Comparison of ENCODE assay signal across 7 cellular contexts in the genomic region with DNA sequence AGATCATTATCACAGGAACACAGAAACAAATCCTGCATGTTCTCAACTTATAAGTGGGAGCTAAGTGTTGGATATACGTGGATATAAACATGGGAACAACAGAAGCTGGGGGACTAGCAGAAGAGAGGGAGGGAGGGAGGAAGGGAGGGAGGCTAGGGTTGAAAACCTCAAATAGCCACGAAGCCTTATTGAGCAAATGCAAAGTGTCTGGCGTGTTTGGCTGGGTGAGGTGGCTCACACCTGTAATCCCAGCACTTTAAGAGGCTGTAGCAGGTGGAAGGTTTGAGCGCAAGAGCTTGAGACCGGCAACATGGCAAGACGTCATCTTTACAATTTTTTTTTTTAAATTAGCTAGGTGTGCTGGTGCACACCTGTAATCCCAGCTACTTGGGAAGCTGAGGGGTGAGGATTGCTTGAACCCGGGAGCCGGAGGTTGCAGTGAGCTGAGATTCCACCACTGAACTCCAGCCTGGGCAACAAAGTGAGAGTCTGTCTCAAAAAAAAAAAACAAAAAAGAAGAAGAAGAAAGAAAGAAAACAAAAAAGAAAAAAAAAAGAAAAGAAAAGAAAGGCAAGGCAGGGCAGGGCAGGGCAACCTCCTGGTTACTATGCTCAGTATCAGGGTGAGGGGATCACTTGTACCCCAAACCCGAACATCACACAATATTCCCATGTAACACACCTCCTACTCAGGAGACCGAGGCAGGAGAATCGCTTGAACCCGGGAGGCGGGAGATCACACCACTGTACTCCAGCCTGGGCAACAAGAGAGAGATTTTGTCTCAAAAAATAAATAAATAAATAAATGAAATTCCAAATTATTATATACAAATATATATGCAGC.
DNase-seq lines count a peak whose midpoint lies in the region; ATAC-seq and TF ChIP-seq lines count a peak whose summit lies in the region.
"Not testable (repeated sequence)": the region's sequence is repeated elsewhere in the genome, so short reads cannot be mapped to it uniquely, and the experiment has no call there.

No MANE protein-coding gene starts in this region.

- not testable (repeated sequence) for H4K5ac ChIP-seq in mesendoderm (ENCODE audit: low read length)

- H3K27ac ChIP-seq in HUES64 (ENCODE audit: low read depth, low read length); iPS-20b (ENCODE audit: low read length); mesendoderm (ENCODE audit: low read depth, low read length); spleen; aorta (ENCODE audit: low read depth in 1 of 2, low read length in 2 of 2): not testable (repeated sequence)

- H3K79me1 ChIP-seq in mesendoderm (ENCODE audit: low read length), result not testable (repeated sequence)

- not testable (repeated sequence) for H4K8ac ChIP-seq in mesendoderm (ENCODE audit: low read depth, low read length)

- H3K4me1 ChIP-seq in HUES64 (ENCODE audit: insufficient read depth, low read length); iPS-20b (ENCODE audit: insufficient read depth, low read length); mesendoderm (ENCODE audit: control insufficient read depth, low read depth, low read length); spleen; aorta (ENCODE audit: control insufficient read depth in 1 of 2, insufficient read depth in 2 of 2, low read length in 2 of 2): not testable (repeated sequence)

- H3K9me3 ChIP-seq in HUES64 (ENCODE audit: insufficient read depth, low read depth, low read length) (peaks cover 94% of the 10 kb centered on the region), iPS-20b (ENCODE audit: insufficient read depth, low read depth, low read length) (peaks cover 94% of the 10 kb centered on the region), spleen (peaks cover 2 to 96% (median 90%) of the 10 kb centered on the region in 8 donors)
- not testable (repeated sequence) for H3K9me3 ChIP-seq in aorta (ENCODE audit: control insufficient read depth, low read length)

- not testable (repeated sequence) for TF ChIP-seq POLR2A in spleen (IDR thresholded peaks at IDR 0.05)

- H2BK5ac ChIP-seq in mesendoderm (ENCODE audit: low read length), result not testable (repeated sequence)

- WGBS in HUES64, result 80% methylated on average over 13 of the region's 13 CpGs
- no CpG with 5 or more reads among the region's 13 CpGs for WGBS in mesendoderm (ENCODE audit: extremely low coverage, insufficient coverage, low lambda C conversion rate)
- 66 to 74% (median 68%) methylated on average over 13 of the region's 13 CpGs for WGBS in spleen, 5 donors
- 62 to 68% methylated on average over 13 of the region's 13 CpGs for WGBS in aorta, 2 donors

- not testable (repeated sequence) for H2BK15ac ChIP-seq in mesendoderm (replicated peaks; ENCODE audit: low read depth)

- DNase-seq in ecto neural progenitor cell (ENCODE audit: low spot score) (peak; percentile 23), Right ventricle myocardium inferior (ENCODE audit: missing footprints) (peak; percentile 37), spleen (peak; percentile 52), aorta (peak in 1 of 2 donors; percentile 48)
- DNase-seq in mesendoderm, result not testable (repeated sequence)

- ATAC-seq in Right ventricle myocardium inferior, result not testable (repeated sequence)
- peak; percentile 7 for ATAC-seq in aorta (ENCODE audit: low FRiP score)

- H2BK120ac ChIP-seq in mesendoderm (ENCODE audit: low read depth, low read length), result not testable (repeated sequence)

- not testable (repeated sequence) for TF ChIP-seq CTCF in spleen (IDR thresholded peaks at IDR 0.05 in 8 of 11, conservative IDR thresholded peaks at IDR 0.05 in 3 of 11)

- H3K4ac ChIP-seq in mesendoderm (ENCODE audit: low read depth, low read length), result not testable (repeated sequence)

- H3K27me3 ChIP-seq in HUES64 (ENCODE audit: insufficient read depth, low read length); iPS-20b (ENCODE audit: insufficient read depth, low read length); mesendoderm (ENCODE audit: insufficient read depth, low read length, poor library complexity); spleen (replicated peaks in 1 of 7); aorta (ENCODE audit: control insufficient read depth in 1 of 2, insufficient read depth in 2 of 2, low read length in 1 of 2): not testable (repeated sequence)

- H3K4me3 ChIP-seq in HUES64 (ENCODE audit: low read length), result peak overlapping the region; percentile 4; the same call in 1 of the 2 replicates
- H3K4me3 ChIP-seq in iPS-20b (ENCODE audit: low read length), result peak overlapping the region; percentile 9; the same call in 1 of the 2 replicates
- H3K4me3 ChIP-seq in mesendoderm (ENCODE audit: low read length), result peak overlapping the region; percentile 35
- H3K4me3 ChIP-seq in spleen; aorta (ENCODE audit: low read length in 2 of 2): not testable (repeated sequence)

- not testable (repeated sequence) for H3K4me2 ChIP-seq in mesendoderm (ENCODE audit: low read length)

- H2AK5ac ChIP-seq in mesendoderm (ENCODE audit: low read length), result not testable (repeated sequence)

- H3K36me3 ChIP-seq in HUES64 (ENCODE audit: insufficient read depth, low read length); iPS-20b (ENCODE audit: insufficient read depth, low read depth, low read length); mesendoderm (ENCODE audit: control insufficient read depth, insufficient read depth, low read length); spleen; aorta (ENCODE audit: control insufficient read depth in 1 of 2, insufficient read depth in 2 of 2, low read length in 1 of 2): not testable (repeated sequence)

- not testable (repeated sequence) for H3K79me2 ChIP-seq in mesendoderm (ENCODE audit: control insufficient read depth, insufficient read depth, low read length)

- H3K18ac ChIP-seq in mesendoderm (ENCODE audit: low read length), result not testable (repeated sequence)

- intact Hi-C loops in Right ventricle myocardium inferior (cut with DNase I); spleen (cut with DNase I; ENCODE audit: low total_unique reads); aorta (cut with DNase I): not testable (repeated sequence)

- not testable (repeated sequence) for H3K56ac ChIP-seq in mesendoderm (ENCODE audit: low read length)

- not testable (repeated sequence) for H3K9ac ChIP-seq in HUES64 (ENCODE audit: low read depth, low read length); iPS-20b (ENCODE audit: low read depth, low read length); mesendoderm (ENCODE audit: low read length)

- not testable (repeated sequence) for H3K23ac ChIP-seq in mesendoderm (ENCODE audit: low read length)
